Comparison of ENCODE assay signal across 17 cellular contexts in the genomic region with DNA sequence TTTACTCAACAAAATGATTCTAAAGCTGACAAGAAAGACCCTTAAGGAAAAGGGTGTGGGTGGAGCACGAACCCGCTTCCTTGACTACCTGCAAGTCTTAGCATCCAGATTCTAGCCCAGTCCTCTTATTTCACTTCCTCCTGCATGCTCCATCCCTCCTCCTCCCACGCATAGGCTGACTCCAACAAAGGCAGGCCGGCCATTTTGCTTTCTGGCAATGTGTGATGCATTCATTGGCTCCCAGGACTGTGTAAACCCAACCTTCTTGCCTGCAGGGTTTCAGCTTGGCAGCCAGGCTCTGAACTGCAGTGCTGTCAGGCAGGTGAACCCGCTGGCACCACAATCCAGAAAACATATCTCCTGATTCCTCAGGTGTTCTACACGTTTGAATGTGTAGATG. TPM values are rescaled to one million over a fixed set of nuclear protein-coding genes. Genes with fewer than 3 reads are reported as not detected.
"Had no signal": no experiment of that assay in that cellular context is flagged by ENCODE, and none has a peak within 500 bp of the region (broad histone marks: within the 10 kb centered on the region; RNA-seq: fewer than 3 reads in every experiment).

No MANE protein-coding gene starts in this region.

- DNase-seq: activated CD4-positive, alpha-beta T cell treated with anti-CD3 and anti-CD28 coated beads, Interleukin-2, amount 50 U/mL, for 4 hours; activated CD4-positive, CD25-positive, alpha-beta regulatory T cell treated with anti-CD3 and anti-CD28 coated beads, Interleukin-2, amount 50 U/mL, for 72 hours; activated effector memory CD4-positive, alpha-beta T cell treated with anti-CD3 and anti-CD28 coated beads, Interleukin-2, amount 50 U/mL, for 16 hours; activated T-cell treated with anti-CD3 and anti-CD28 coated beads, Interleukin-2, amount 50 U/mL, for 24 hours; amygdala; glutamatergic neuron; left ventricle myocardium inferior; nephron progenitor cell; stimulated activated CD4-positive, alpha-beta T cell treated with anti-CD3 and anti-CD28 coated beads, Interleukin-4, amount 100 ng/mL, for 1 hour had no signal

- H3K27me3 ChIP-seq: esophagus muscularis mucosa had no signal

- H3K4me3 Mint-ChIP-seq: activated naive CD8-positive, alpha-beta T cell; activated T-cell treated with anti-CD3 and anti-CD28 coated beads, Interleukin-2, amount 50 U/mL, for 24 hours; brain; dendritic cell treated with granulocyte-macrophage colony-stimulating factor and Interleukin-4, amounts not matched to agents 40 ng/mL and 50 ng/mL, for 4 days; nephron progenitor cell; stimulated activated naive CD8-positive, alpha-beta T cell treated with anti-CD3 and anti-CD28 coated beads, Interleukin-15, Interleukin-2, amounts not matched to agents 100 ng/mL and 50 ng/mL, for 24 hours had no signal

- H3K9me3 ChIP-seq: esophagus muscularis mucosa, left ventricle myocardium inferior, thoracic aorta had no signal

- H3K27ac Mint-ChIP-seq: activated naive CD8-positive, alpha-beta T cell; activated T-cell treated with anti-CD3 and anti-CD28 coated beads, Interleukin-2, amount 50 U/mL, for 24 hours; dendritic cell treated with granulocyte-macrophage colony-stimulating factor and Interleukin-4, amounts not matched to agents 40 ng/mL and 50 ng/mL, for 4 days; nephron progenitor cell; stimulated activated naive CD8-positive, alpha-beta T cell treated with anti-CD3 and anti-CD28 coated beads, Interleukin-15, Interleukin-2, amounts not matched to agents 100 ng/mL and 50 ng/mL, for 24 hours had no signal

- H3K4me3 ChIP-seq: esophagus muscularis mucosa, left ventricle myocardium inferior, thoracic aorta had no signal

- H3K36me3 ChIP-seq: esophagus muscularis mucosa, left ventricle myocardium inferior, thoracic aorta had no signal

- H3K9me3 Mint-ChIP-seq: activated T-cell treated with anti-CD3 and anti-CD28 coated beads, Interleukin-2, amount 50 U/mL, for 24 hours; brain; dendritic cell treated with granulocyte-macrophage colony-stimulating factor and Interleukin-4, amounts not matched to agents 40 ng/mL and 50 ng/mL, for 4 days; nephron progenitor cell; stimulated activated naive CD8-positive, alpha-beta T cell treated with anti-CD3 and anti-CD28 coated beads, Interleukin-15, Interleukin-2, amounts not matched to agents 100 ng/mL and 50 ng/mL, for 24 hours had no signal

- H3K27ac ChIP-seq: esophagus muscularis mucosa, left ventricle myocardium inferior, thoracic aorta had no signal

- H3K36me3 Mint-ChIP-seq: activated naive CD8-positive, alpha-beta T cell; brain had no signal

- H3K27me3 Mint-ChIP-seq: brain; dendritic cell treated with granulocyte-macrophage colony-stimulating factor and Interleukin-4, amounts not matched to agents 40 ng/mL and 50 ng/mL, for 4 days; stimulated activated naive CD8-positive, alpha-beta T cell treated with anti-CD3 and anti-CD28 coated beads, Interleukin-15, Interleukin-2, amounts not matched to agents 100 ng/mL and 50 ng/mL, for 24 hours had no signal

- H3K4me1 ChIP-seq: esophagus muscularis mucosa, left ventricle myocardium inferior had no signal

RNA-seq across cellular contexts. Expression of a gene that starts 39.3 kb away (rescaled TPM):
- total RNA-seq: T-helper 2 cell treated with Interferon-gamma antibody and Interleukin-4, amounts not matched to agents 100 ng/mL and 5 ng/mL, for 36 hours; ureter had no signal
